Comparison of ENCODE assay signal across 24 cellular contexts in genomic region chr9:113796651-113797426, GRCh38.
"Had no signal": no experiment of that assay in that cellular context is flagged by ENCODE, and none has a peak within 500 bp of the region (broad histone marks: within the 10 kb centered on the region; RNA-seq: fewer than 3 reads in every experiment).

No MANE protein-coding gene starts in this region.

- H3K27ac ChIP-seq: adrenal gland, ascending aorta, colonic mucosa, dorsolateral prefrontal cortex, gastroesophageal sphincter, heart left ventricle, lower lobe of right lung, testis had no signal

- H3K4me3 Mint-ChIP-seq: activated naive CD8-positive, alpha-beta T cell; activated T-cell treated with anti-CD3 and anti-CD28 coated beads, Interleukin-2, amount 50 U/mL, for 4 hours; effector memory CD8-positive, alpha-beta T cell; nephron progenitor cell had no signal

- H3K9me3 Mint-ChIP-seq: activated T-cell treated with anti-CD3 and anti-CD28 coated beads, Interleukin-2, amount 50 U/mL, for 4 hours; activated T-helper 2 cell treated with anti-CD3 and anti-CD28 coated beads, Interferon-gamma antibody, Interleukin-2, Interleukin-4, amounts not matched to agents 10 μg/mL and 5 μg/mL and 100 μg/mL, durations not matched to agents 14 hours and 24 hours and 36 hours; effector memory CD8-positive, alpha-beta T cell; nephron progenitor cell had no signal

- H3K27me3 ChIP-seq: adrenal gland, ascending aorta, colonic mucosa, gastroesophageal sphincter, testis had no signal

- H3K27ac Mint-ChIP-seq: activated naive CD8-positive, alpha-beta T cell; activated T-helper 2 cell treated with anti-CD3 and anti-CD28 coated beads, Interferon-gamma antibody, Interleukin-2, Interleukin-4, amounts not matched to agents 10 μg/mL and 5 μg/mL and 100 μg/mL, durations not matched to agents 14 hours and 24 hours and 36 hours; effector memory CD8-positive, alpha-beta T cell; nephron progenitor cell had no signal

- H3K36me3 Mint-ChIP-seq: activated naive CD8-positive, alpha-beta T cell had no signal

- H3K9me3 ChIP-seq: adrenal gland, ascending aorta, colonic mucosa, gastroesophageal sphincter, heart left ventricle, lower lobe of right lung, mucosa of descending colon, testis had no signal

- H3K4me3 ChIP-seq: adrenal gland, ascending aorta, colonic mucosa, dorsolateral prefrontal cortex, gastroesophageal sphincter, heart left ventricle, lower lobe of right lung, mucosa of descending colon, testis had no signal

- H3K4me1 ChIP-seq: adrenal gland, ascending aorta, colonic mucosa, gastroesophageal sphincter, heart left ventricle, lower lobe of right lung, testis had no signal

- DNase-seq: activated CD4-positive, alpha-beta T cell treated with anti-CD3 and anti-CD28 coated beads for 1 hour; activated CD4-positive, alpha-beta T cell treated with anti-CD3 and anti-CD28 coated beads, Interleukin-2, amount 50 U/mL, for 1 hour; activated CD8-positive, alpha-beta memory T cell treated with anti-CD3 and anti-CD28 coated beads, Interleukin-2, amount 50 U/mL, for 4 hours; activated naive CD4-positive, alpha-beta T cell; activated T-cell treated with anti-CD3 and anti-CD28 coated beads, Interleukin-2, amount 50 U/mL, for 4 hours; adrenal gland; colonic mucosa; dorsolateral prefrontal cortex; effector memory CD8-positive, alpha-beta T cell; heart left ventricle; kidney; lower lobe of right lung; mesendoderm; mucosa of descending colon; nephron progenitor cell; retina; stimulated activated CD4-positive, alpha-beta T cell treated with anti-CD3 and anti-CD28 coated beads, Interleukin-4, amount 100 ng/mL, for 1 hour; stimulated activated naive CD4-positive, alpha-beta T cell; testis; trophoblast cell had no signal

- H3K36me3 ChIP-seq: adrenal gland, ascending aorta, colonic mucosa, gastroesophageal sphincter, heart left ventricle, lower lobe of right lung had no signal
